In the genomic region with DNA sequence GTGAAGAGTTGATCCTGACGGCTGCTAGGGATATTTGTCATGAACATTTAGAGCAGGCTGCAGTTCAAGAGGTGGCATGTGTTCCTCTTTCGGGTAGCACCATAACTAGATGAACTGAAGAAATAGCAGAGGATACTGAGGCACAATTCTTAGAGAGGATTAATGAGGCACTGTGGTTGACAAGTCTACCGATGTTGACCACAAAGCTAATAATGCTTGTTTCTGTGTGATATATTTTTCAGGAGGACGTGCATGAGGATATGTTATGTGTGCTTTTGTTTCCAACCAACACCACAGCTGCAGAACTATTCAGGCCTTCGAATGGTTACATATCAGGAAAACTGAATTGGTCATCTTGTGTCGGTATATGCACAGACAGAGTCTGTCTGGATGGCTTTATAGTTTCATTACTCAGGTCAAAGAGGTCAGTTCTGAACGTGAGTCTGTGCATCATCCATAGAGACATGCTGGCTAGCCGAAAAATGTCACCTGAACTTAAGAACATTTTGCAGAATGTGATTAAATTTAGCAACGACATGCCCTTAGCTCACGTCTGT, we compare ENCODE assay signal across 27 cellular contexts.
DNase-seq lines count a peak whose midpoint lies in the region; ATAC-seq, FAIRE-seq and TF ChIP-seq lines count a peak whose summit lies in the region.
"Had no signal": no experiment of that assay in that cellular context is flagged by ENCODE, and none has a peak within 500 bp of the region (broad histone marks: within the 10 kb centered on the region; RNA-seq: fewer than 3 reads in every experiment).

No MANE protein-coding gene starts in this region.

- DNase-seq in astrocyte (ENCODE audit: low read depth) (no peak), trophoblast cell (no peak)
- DNase-seq: 8988T; ACHN; AML-193; BE2C; CD4-positive, alpha-beta T cell; CD8-positive, alpha-beta memory T cell; DMS 273 treated with DMSO at 0.1 percent for 48 hours; DMS79; EL; GDM1; GOT3 had no signal

- no peak overlapping the region for H3K4ac ChIP-seq in trophoblast cell (ENCODE audit: low read depth, low read length)

- no peak overlapping the region for H3K27ac Mint-ChIP-seq in astrocyte (ENCODE audit: unreplicated experiment)
- H3K27ac Mint-ChIP-seq: CD14-positive monocyte; CD4-positive, alpha-beta T cell; CD8-positive, alpha-beta memory T cell had no signal

- H4K8ac ChIP-seq in trophoblast cell (ENCODE audit: low read depth, low read length), result no peak overlapping the region

- H3K4me1 Mint-ChIP-seq in astrocyte (ENCODE audit: low read depth, unreplicated experiment), result peaks cover 14% of the 10 kb centered on the region
- H3K4me1 Mint-ChIP-seq: CD14-positive monocyte; CD8-positive, alpha-beta memory T cell had no signal

- H3K79me2 ChIP-seq in KMS-11 (ENCODE audit: insufficient read depth, low read depth) (no peaks in the 10 kb centered on the region), astrocyte (ENCODE audit: insufficient read depth, low read length) (no peaks in the 10 kb centered on the region), trophoblast cell (ENCODE audit: control insufficient read depth, insufficient read depth, low read length, poor library complexity) (peaks cover 3% of the 10 kb centered on the region)

- H3K4me3 Mint-ChIP-seq in astrocyte (ENCODE audit: unreplicated experiment), result no peak overlapping the region
- H3K4me3 Mint-ChIP-seq: CD14-positive monocyte; CD4-positive, alpha-beta T cell; CD8-positive, alpha-beta memory T cell had no signal

- H2AK5ac ChIP-seq in trophoblast cell (ENCODE audit: low read length), result no peak overlapping the region

- H3K27me3 Mint-ChIP-seq in astrocyte (ENCODE audit: low read depth, unreplicated experiment), result no peaks in the 10 kb centered on the region
- H3K27me3 Mint-ChIP-seq: CD4-positive, alpha-beta T cell had no signal

- H3K9me3 ChIP-seq in astrocyte (ENCODE audit: insufficient read depth, low read depth, low read length) (no peaks in the 10 kb centered on the region), trophoblast cell (ENCODE audit: insufficient read depth, low read depth, low read length) (peaks cover 3% of the 10 kb centered on the region)
- H3K9me3 ChIP-seq: A549, BE2C, HAP-1 had no signal

- no peak overlapping the region for H2BK120ac ChIP-seq in trophoblast cell (ENCODE audit: insufficient read depth, low read length, poor library complexity)

- ATAC-seq in GM18867 (IDR thresholded peaks at IDR 0.05; ENCODE audit: unreplicated experiment), result peak; percentile 63
- ATAC-seq in GM21367 (IDR thresholded peaks at IDR 0.05; ENCODE audit: unreplicated experiment), result no peak
- ATAC-seq in GM18511 (IDR thresholded peaks at IDR 0.05; ENCODE audit: unreplicated experiment), result no peak
- ATAC-seq in GM21526 (IDR thresholded peaks at IDR 0.05; ENCODE audit: low FRiP score, unreplicated experiment), result no peak
- ATAC-seq: A549 had no signal

- H3K9me3 Mint-ChIP-seq in astrocyte (ENCODE audit: unreplicated experiment), result no peaks in the 10 kb centered on the region
- H3K9me3 Mint-ChIP-seq: CD4-positive, alpha-beta T cell had no signal

- no CpG with 5 or more reads among the region's 10 CpGs for WGBS in trophoblast cell (ENCODE audit: extremely low coverage, insufficient coverage, insufficient read length)

- no peak overlapping the region for H3K18ac ChIP-seq in trophoblast cell (ENCODE audit: low read length)

- peaks cover 2% of the 10 kb centered on the region for H3K36me3 Mint-ChIP-seq in astrocyte (ENCODE audit: low read depth, unreplicated experiment)
- H3K36me3 Mint-ChIP-seq: CD14-positive monocyte; CD8-positive, alpha-beta memory T cell had no signal

- no peak for TF ChIP-seq CTCF in KMS-11 (conservative IDR thresholded peaks at IDR 0.05; ENCODE audit: low read depth, low read length)
- TF ChIP-seq CTCF in astrocyte (IDR thresholded peaks at IDR 0.05; ENCODE audit: insufficient read depth, low read depth, low read length), result no peak

- H3K36me3 ChIP-seq in KMS-11 (ENCODE audit: insufficient read depth) (no peaks in the 10 kb centered on the region), astrocyte (ENCODE audit: insufficient read depth, low read length) (no peaks in the 10 kb centered on the region), trophoblast cell (ENCODE audit: control insufficient read depth in 1 of 2, insufficient read depth in 2 of 2, low read length in 2 of 2) (no peaks in the 10 kb centered on the region)
- H3K36me3 ChIP-seq: BE2C; BLaER1 treated with 17β-estradiol and CSF1 and Interleukin-3, amounts not matched to agents 10 nM and 100 nM; HAP-1 had no signal

- H4K91ac ChIP-seq in trophoblast cell (ENCODE audit: low read depth, low read length), result no peak overlapping the region

- no peak overlapping the region for H3K14ac ChIP-seq in trophoblast cell (ENCODE audit: low read length)

- H3K79me1 ChIP-seq in trophoblast cell (ENCODE audit: low read length), result peaks cover 7% of the 10 kb centered on the region

- H3K27ac ChIP-seq in KMS-11 (peak overlapping the region; percentile 61), astrocyte (ENCODE audit: low read depth, low read length) (no peak overlapping the region), trophoblast cell (ENCODE audit: low read depth, low read length) (peak overlapping the region; percentile 19)
- H3K27ac ChIP-seq: A549; BLaER1 treated with 17β-estradiol and CSF1 and Interleukin-3, amounts not matched to agents 10 nM and 100 nM had no signal

- peak overlapping the region; percentile 83 for H3K4me2 ChIP-seq in KMS-11
- no peak overlapping the region for H3K4me2 ChIP-seq in astrocyte (ENCODE audit: low read length)
- no peak overlapping the region for H3K4me2 ChIP-seq in trophoblast cell (ENCODE audit: low read length)
- H3K4me2 ChIP-seq: A549; BLaER1 treated with 17β-estradiol and CSF1 and Interleukin-3, amounts not matched to agents 10 nM and 100 nM had no signal

- peak; percentile 9 for FAIRE-seq in astrocyte (lab: Jason Lieb, UNC)
- FAIRE-seq: A549, D721Med, GM12891, GM18507, GM19239, H54 had no signal

- H2AFZ ChIP-seq in KMS-11 (ENCODE audit: low read depth) (peak overlapping the region; percentile 33; the same call in 1 of the 2 replicates), astrocyte (ENCODE audit: low read depth, low read length) (no peak overlapping the region), trophoblast cell (ENCODE audit: insufficient read depth, low read length, poor library complexity) (no peak overlapping the region)

- H3K4me3 ChIP-seq in KMS-11 (IDR thresholded peaks at IDR 0.05; ENCODE audit: insufficient read depth, low read depth, low read length), result no peak overlapping the region
- no peak overlapping the region for H3K4me3 ChIP-seq in astrocyte (ENCODE audit: insufficient read depth, low read depth, low read length)
- no peak overlapping the region for H3K4me3 ChIP-seq in trophoblast cell (ENCODE audit: low read depth, low read length)
- H3K4me3 ChIP-seq: A549; BLaER1 treated with 17β-estradiol and CSF1 and Interleukin-3, amounts not matched to agents 10 nM and 100 nM; HAP-1 had no signal

- H3K9ac ChIP-seq in KMS-11, result no peak overlapping the region; the same call in 1 of the 2 replicates
- H3K9ac ChIP-seq in astrocyte (ENCODE audit: low read length), result no peak overlapping the region
- no peak overlapping the region for H3K9ac ChIP-seq in trophoblast cell (ENCODE audit: low read length)
- H3K9ac ChIP-seq: BLaER1 treated with 17β-estradiol and CSF1 and Interleukin-3, amounts not matched to agents 10 nM and 100 nM had no signal

- H4K20me1 ChIP-seq in KMS-11 (ENCODE audit: insufficient read depth) (no peaks in the 10 kb centered on the region), astrocyte (ENCODE audit: insufficient read depth, low read length) (no peaks in the 10 kb centered on the region)
- H4K20me1 ChIP-seq: BLaER1 treated with 17β-estradiol and CSF1 and Interleukin-3, amounts not matched to agents 10 nM and 100 nM had no signal

- H3K27me3 ChIP-seq in KMS-11 (ENCODE audit: insufficient read depth, low read depth), result no peaks in the 10 kb centered on the region
- H3K27me3 ChIP-seq in astrocyte (ENCODE audit: insufficient read depth, low read length), result no peaks in the 10 kb centered on the region
- H3K27me3 ChIP-seq in trophoblast cell (ENCODE audit: insufficient read depth, low read length), result no peaks in the 10 kb centered on the region
- H3K27me3 ChIP-seq: BLaER1 treated with 17β-estradiol and CSF1 and Interleukin-3, amounts not matched to agents 10 nM and 100 nM had no signal

- H3K4me1 ChIP-seq in KMS-11 (ENCODE audit: low read depth, poor library complexity, severe bottlenecking) (peaks cover 39% of the 10 kb centered on the region), astrocyte (ENCODE audit: insufficient read depth, low read length) (peaks cover 17% of the 10 kb centered on the region), trophoblast cell (ENCODE audit: control insufficient read depth in 1 of 2, insufficient read depth in 2 of 2, low read length in 2 of 2) (peaks cover 13 to 19% of the 10 kb centered on the region in 2 experiments)
- H3K4me1 ChIP-seq: BE2C, HAP-1 had no signal

- H3K23ac ChIP-seq in trophoblast cell (ENCODE audit: low read length), result no peak overlapping the region

- H2BK5ac ChIP-seq in trophoblast cell (ENCODE audit: low read depth, low read length, poor library complexity), result no peak overlapping the region

- no peak overlapping the region for H4K12ac ChIP-seq in trophoblast cell (ENCODE audit: low read depth, low read length)

- no peak overlapping the region for H2BK12ac ChIP-seq in trophoblast cell (ENCODE audit: low read length)
